In genomic region chr14:57962293-57962996, GRCh38 we compare ENCODE assay signal across 1 cellular context.
TF ChIP-seq lines count a peak whose summit lies in the region.

No MANE protein-coding gene starts in this region.

TF ChIP-seq in GM23338, 12 proteins besides CTCF, POLR2A, EP300 and RAD21 (continued from another document):
- TF ChIP-seq, protein P1, sequence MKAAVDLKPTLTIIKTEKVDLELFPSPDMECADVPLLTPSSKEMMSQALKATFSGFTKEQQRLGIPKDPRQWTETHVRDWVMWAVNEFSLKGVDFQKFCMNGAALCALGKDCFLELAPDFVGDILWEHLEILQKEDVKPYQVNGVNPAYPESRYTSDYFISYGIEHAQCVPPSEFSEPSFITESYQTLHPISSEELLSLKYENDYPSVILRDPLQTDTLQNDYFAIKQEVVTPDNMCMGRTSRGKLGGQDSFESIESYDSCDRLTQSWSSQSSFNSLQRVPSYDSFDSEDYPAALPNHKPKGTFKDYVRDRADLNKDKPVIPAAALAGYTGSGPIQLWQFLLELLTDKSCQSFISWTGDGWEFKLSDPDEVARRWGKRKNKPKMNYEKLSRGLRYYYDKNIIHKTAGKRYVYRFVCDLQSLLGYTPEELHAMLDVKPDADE (IDR thresholded peaks at IDR 0.05) = no peak
- TF ChIP-seq EZH2 (IDR thresholded peaks at IDR 0.05; ENCODE audit: low read depth, unreplicated experiment) (no peak), JUNB (IDR thresholded peaks at IDR 0.05; ENCODE audit: unreplicated experiment) (no peak), CREB1 (CRISPR knock-in tag; IDR thresholded peaks at IDR 0.05; ENCODE audit: low read depth) (no peak)
- TF ChIP-seq, protein P2, sequence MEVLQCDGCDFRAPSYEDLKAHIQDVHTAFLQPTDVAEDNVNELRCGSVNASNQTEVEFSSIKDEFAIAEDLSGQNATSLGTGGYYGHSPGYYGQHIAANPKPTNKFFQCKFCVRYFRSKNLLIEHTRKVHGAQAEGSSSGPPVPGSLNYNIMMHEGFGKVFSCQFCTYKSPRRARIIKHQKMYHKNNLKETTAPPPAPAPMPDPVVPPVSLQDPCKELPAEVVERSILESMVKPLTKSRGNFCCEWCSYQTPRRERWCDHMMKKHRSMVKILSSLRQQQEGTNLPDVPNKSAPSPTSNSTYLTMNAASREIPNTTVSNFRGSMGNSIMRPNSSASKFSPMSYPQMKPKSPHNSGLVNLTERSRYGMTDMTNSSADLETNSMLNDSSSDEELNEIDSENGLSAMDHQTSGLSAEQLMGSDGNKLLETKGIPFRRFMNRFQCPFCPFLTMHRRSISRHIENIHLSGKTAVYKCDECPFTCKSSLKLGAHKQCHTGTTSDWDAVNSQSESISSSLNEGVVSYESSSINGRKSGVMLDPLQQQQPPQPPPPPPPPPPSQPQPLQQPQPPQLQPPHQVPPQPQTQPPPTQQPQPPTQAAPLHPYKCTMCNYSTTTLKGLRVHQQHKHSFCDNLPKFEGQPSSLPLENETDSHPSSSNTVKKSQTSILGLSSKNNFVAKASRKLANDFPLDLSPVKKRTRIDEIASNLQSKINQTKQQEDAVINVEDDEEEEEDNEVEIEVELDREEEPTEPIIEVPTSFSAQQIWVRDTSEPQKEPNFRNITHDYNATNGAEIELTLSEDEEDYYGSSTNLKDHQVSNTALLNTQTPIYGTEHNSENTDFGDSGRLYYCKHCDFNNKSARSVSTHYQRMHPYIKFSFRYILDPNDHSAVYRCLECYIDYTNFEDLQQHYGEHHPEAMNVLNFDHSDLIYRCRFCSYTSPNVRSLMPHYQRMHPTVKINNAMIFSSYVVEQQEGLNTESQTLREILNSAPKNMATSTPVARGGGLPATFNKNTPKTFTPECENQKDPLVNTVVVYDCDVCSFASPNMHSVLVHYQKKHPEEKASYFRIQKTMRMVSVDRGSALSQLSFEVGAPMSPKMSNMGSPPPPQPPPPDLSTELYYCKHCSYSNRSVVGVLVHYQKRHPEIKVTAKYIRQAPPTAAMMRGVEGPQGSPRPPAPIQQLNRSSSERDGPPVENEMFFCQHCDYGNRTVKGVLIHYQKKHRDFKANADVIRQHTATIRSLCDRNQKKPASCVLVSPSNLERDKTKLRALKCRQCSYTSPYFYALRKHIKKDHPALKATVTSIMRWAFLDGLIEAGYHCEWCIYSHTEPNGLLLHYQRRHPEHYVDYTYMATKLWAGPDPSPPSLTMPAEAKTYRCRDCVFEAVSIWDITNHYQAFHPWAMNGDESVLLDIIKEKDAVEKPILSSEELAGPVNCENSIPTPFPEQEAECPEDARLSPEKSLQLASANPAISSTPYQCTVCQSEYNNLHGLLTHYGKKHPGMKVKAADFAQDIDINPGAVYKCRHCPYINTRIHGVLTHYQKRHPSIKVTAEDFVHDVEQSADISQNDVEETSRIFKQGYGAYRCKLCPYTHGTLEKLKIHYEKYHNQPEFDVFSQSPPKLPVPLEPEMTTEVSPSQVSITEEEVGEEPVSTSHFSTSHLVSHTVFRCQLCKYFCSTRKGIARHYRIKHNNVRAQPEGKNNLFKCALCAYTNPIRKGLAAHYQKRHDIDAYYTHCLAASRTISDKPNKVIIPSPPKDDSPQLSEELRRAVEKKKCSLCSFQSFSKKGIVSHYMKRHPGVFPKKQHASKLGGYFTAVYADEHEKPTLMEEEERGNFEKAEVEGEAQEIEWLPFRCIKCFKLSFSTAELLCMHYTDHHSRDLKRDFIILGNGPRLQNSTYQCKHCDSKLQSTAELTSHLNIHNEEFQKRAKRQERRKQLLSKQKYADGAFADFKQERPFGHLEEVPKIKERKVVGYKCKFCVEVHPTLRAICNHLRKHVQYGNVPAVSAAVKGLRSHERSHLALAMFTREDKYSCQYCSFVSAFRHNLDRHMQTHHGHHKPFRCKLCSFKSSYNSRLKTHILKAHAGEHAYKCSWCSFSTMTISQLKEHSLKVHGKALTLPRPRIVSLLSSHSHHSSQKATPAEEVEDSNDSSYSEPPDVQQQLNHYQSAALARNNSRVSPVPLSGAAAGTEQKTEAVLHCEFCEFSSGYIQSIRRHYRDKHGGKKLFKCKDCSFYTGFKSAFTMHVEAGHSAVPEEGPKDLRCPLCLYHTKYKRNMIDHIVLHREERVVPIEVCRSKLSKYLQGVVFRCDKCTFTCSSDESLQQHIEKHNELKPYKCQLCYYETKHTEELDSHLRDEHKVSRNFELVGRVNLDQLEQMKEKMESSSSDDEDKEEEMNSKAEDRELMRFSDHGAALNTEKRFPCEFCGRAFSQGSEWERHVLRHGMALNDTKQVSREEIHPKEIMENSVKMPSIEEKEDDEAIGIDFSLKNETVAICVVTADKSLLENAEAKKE (CRISPR knock-in tag; IDR thresholded peaks at IDR 0.05) = no peak
